In the genomic region with DNA sequence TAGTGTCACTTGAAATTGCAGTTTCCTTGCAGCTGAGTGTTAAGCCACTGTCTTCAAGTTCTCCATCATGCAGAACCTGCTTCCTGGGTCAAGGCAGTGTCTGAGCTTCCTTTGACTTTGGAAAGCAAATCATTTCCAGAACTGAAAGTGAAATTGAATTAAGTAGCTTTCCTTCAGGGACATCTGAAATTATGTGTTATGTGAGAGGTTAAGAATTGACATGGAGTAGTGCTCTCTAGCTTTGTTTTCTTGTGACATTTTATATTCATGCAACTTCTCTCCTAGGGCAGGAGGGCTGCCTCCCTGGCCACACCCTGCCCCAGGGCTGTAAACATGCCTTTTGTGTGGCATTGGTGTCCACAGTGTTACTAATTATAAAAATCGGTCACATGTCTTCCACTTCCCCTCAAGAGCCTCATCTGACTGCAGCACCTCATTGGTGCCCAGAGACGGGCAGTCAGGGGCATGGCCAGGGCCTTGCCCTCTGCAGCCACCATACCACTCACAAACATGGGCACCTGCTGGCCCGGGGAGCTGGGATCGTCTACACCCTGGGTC, we compare ENCODE assay signal across 8 cellular contexts. TPM values are rescaled to one million over a fixed set of nuclear protein-coding genes. Genes with fewer than 3 reads are reported as not detected.
DNase-seq lines count a peak whose midpoint lies in the region; ATAC-seq and TF ChIP-seq lines count a peak whose summit lies in the region.

No MANE protein-coding gene starts in this region.

- H3K4me3 Mint-ChIP-seq in WTC11, result peak overlapping the region; percentile 58

- H3K4me1 Mint-ChIP-seq in WTC11, result peaks cover 93% of the 10 kb centered on the region

- TF ChIP-seq CTCF in WTC11 (IDR thresholded peaks at IDR 0.05), result no peak

- H3K9me3 Mint-ChIP-seq in WTC11, result no peaks in the 10 kb centered on the region

- POLR2A ChIA-PET in WTC11 (lab: Charles Lee), result no interaction called here

- H3K27me3 Mint-ChIP-seq in WTC11 (ENCODE audit: low read depth), result no peaks in the 10 kb centered on the region

- DNase-seq in COLO668 (lab: John Stamatoyannopoulos, UW; ENCODE audit: unreplicated experiment) (peak; percentile 69), WTC11 (ENCODE audit: low spot score) (no peak), mesenteric fat pad (ENCODE audit: low spot score) (peak; percentile 74), putamen (ENCODE audit: low spot score) (no peak), GM19238 (ENCODE audit: insufficient read length, low spot score) (no peak)
- no peak for DNase-seq in activated naive CD4-positive, alpha-beta T cell treated with anti-CD3 and anti-CD28 coated beads, Interleukin-2, amount 50 U/mL, for 16 hours

- peak; percentile 81 for ATAC-seq in GM19397 (IDR thresholded peaks at IDR 0.05; ENCODE audit: unreplicated experiment)
- ATAC-seq in HG03460 (IDR thresholded peaks at IDR 0.05; ENCODE audit: unreplicated experiment), result peak; percentile 81
- ATAC-seq in WTC11, result no peak

- H3K36me3 Mint-ChIP-seq in WTC11, result peaks cover 36% of the 10 kb centered on the region

- peak overlapping the region; percentile 94 for H3K27ac Mint-ChIP-seq in WTC11

- CTCF ChIA-PET in WTC11 (lab: Charles Lee), result interaction anchor here (4.3 kb wide), 1 partner anchor 14 kb away, joined by 22 read pairs; a partner anchor contains a TSS

TF ChIP-seq in WTC11, 78 proteins besides CTCF, POLR2A, EP300 and RAD21:
- TF ChIP-seq, protein P1, sequence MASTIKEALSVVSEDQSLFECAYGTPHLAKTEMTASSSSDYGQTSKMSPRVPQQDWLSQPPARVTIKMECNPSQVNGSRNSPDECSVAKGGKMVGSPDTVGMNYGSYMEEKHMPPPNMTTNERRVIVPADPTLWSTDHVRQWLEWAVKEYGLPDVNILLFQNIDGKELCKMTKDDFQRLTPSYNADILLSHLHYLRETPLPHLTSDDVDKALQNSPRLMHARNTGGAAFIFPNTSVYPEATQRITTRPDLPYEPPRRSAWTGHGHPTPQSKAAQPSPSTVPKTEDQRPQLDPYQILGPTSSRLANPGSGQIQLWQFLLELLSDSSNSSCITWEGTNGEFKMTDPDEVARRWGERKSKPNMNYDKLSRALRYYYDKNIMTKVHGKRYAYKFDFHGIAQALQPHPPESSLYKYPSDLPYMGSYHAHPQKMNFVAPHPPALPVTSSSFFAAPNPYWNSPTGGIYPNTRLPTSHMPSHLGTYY (CRISPR knock-in tag; IDR thresholded peaks at IDR 0.05), result no peak
- TF ChIP-seq ZNF232 (CRISPR knock-in tag; IDR thresholded peaks at IDR 0.05) (no peak), IRF2 (CRISPR knock-in tag; IDR thresholded peaks at IDR 0.05; ENCODE audit: borderline replicate concordance, low read depth) (no peak), ZNF121 (CRISPR knock-in tag; IDR thresholded peaks at IDR 0.05) (no peak), MYBL2 (CRISPR knock-in tag; IDR thresholded peaks at IDR 0.05) (no peak), ZNF138 (CRISPR knock-in tag; conservative IDR thresholded peaks at IDR 0.05) (no peak), GTF2I (CRISPR knock-in tag; conservative IDR thresholded peaks at IDR 0.05) (no peak), EMX1 (CRISPR knock-in tag; IDR thresholded peaks at IDR 0.05) (no peak), ZNF317 (CRISPR knock-in tag; IDR thresholded peaks at IDR 0.05; ENCODE audit: borderline replicate concordance, low read depth) (no peak), ELF4 (CRISPR knock-in tag; IDR thresholded peaks at IDR 0.05; ENCODE audit: low read depth) (no peak), PRRX2 (CRISPR knock-in tag; IDR thresholded peaks at IDR 0.05) (no peak), CREM (CRISPR knock-in tag; IDR thresholded peaks at IDR 0.05) (no peak), GABPB1 (CRISPR knock-in tag; IDR thresholded peaks at IDR 0.05) (no peak)
- TF ChIP-seq, protein P2, sequence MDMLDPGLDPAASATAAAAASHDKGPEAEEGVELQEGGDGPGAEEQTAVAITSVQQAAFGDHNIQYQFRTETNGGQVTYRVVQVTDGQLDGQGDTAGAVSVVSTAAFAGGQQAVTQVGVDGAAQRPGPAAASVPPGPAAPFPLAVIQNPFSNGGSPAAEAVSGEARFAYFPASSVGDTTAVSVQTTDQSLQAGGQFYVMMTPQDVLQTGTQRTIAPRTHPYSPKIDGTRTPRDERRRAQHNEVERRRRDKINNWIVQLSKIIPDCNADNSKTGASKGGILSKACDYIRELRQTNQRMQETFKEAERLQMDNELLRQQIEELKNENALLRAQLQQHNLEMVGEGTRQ (CRISPR knock-in tag; IDR thresholded peaks at IDR 0.05), result no peak
- TF ChIP-seq, protein P3, sequence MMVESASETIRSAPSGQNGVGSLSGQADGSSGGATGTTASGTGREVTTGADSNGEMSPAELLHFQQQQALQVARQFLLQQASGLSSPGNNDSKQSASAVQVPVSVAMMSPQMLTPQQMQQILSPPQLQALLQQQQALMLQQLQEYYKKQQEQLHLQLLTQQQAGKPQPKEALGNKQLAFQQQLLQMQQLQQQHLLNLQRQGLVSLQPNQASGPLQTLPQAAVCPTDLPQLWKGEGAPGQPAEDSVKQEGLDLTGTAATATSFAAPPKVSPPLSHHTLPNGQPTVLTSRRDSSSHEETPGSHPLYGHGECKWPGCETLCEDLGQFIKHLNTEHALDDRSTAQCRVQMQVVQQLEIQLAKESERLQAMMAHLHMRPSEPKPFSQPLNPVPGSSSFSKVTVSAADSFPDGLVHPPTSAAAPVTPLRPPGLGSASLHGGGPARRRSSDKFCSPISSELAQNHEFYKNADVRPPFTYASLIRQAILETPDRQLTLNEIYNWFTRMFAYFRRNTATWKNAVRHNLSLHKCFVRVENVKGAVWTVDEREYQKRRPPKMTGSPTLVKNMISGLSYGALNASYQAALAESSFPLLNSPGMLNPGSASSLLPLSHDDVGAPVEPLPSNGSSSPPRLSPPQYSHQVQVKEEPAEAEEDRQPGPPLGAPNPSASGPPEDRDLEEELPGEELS (CRISPR knock-in tag; IDR thresholded peaks at IDR 0.05), result no peak
- TF ChIP-seq, protein P4, sequence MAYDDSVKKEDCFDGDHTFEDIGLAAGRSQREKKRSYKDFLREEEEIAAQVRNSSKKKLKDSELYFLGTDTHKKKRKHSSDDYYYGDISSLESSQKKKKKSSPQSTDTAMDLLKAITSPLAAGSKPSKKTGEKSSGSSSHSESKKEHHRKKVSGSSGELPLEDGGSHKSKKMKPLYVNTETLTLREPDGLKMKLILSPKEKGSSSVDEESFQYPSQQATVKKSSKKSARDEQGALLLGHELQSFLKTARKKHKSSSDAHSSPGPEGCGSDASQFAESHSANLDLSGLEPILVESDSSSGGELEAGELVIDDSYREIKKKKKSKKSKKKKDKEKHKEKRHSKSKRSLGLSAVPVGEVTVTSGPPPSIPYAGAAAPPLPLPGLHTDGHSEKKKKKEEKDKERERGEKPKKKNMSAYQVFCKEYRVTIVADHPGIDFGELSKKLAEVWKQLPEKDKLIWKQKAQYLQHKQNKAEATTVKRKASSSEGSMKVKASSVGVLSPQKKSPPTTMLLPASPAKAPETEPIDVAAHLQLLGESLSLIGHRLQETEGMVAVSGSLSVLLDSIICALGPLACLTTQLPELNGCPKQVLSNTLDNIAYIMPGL (CRISPR knock-in tag; IDR thresholded peaks at IDR 0.05), result no peak
- TF ChIP-seq, protein P5, sequence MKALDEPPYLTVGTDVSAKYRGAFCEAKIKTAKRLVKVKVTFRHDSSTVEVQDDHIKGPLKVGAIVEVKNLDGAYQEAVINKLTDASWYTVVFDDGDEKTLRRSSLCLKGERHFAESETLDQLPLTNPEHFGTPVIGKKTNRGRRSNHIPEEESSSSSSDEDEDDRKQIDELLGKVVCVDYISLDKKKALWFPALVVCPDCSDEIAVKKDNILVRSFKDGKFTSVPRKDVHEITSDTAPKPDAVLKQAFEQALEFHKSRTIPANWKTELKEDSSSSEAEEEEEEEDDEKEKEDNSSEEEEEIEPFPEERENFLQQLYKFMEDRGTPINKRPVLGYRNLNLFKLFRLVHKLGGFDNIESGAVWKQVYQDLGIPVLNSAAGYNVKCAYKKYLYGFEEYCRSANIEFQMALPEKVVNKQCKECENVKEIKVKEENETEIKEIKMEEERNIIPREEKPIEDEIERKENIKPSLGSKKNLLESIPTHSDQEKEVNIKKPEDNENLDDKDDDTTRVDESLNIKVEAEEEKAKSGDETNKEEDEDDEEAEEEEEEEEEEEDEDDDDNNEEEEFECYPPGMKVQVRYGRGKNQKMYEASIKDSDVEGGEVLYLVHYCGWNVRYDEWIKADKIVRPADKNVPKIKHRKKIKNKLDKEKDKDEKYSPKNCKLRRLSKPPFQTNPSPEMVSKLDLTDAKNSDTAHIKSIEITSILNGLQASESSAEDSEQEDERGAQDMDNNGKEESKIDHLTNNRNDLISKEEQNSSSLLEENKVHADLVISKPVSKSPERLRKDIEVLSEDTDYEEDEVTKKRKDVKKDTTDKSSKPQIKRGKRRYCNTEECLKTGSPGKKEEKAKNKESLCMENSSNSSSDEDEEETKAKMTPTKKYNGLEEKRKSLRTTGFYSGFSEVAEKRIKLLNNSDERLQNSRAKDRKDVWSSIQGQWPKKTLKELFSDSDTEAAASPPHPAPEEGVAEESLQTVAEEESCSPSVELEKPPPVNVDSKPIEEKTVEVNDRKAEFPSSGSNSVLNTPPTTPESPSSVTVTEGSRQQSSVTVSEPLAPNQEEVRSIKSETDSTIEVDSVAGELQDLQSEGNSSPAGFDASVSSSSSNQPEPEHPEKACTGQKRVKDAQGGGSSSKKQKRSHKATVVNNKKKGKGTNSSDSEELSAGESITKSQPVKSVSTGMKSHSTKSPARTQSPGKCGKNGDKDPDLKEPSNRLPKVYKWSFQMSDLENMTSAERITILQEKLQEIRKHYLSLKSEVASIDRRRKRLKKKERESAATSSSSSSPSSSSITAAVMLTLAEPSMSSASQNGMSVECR (CRISPR knock-in tag; IDR thresholded peaks at IDR 0.05; ENCODE audit: borderline replicate concordance), result no peak
TF ChIP-seq in WTC11: peak in this region for 0.

RNA-seq across cellular contexts. Expression of a gene that starts 14.4 kb away (rescaled TPM):
- total RNA-seq in WTC11 (2021), result 56.1 to 69.3 TPM (median 58.1 TPM) in 3 replicates
- total RNA-seq in mesenteric fat pad, result 43.8 TPM

Comparison
In these comparisons a context has a peak if more than half of its experiments do, and no peak if none do; other contexts are left out.
1. DNase-seq: peak in COLO668 (single experiment) and mesenteric fat pad (single experiment); none in WTC11 (single experiment), putamen (single experiment), GM19238 (single experiment) and activated naive CD4-positive, alpha-beta T cell treated with anti-CD3 and anti-CD28 coated beads, Interleukin-2, amount 50 U/mL, for 16 hours (single experiment).